In the genomic region with DNA sequence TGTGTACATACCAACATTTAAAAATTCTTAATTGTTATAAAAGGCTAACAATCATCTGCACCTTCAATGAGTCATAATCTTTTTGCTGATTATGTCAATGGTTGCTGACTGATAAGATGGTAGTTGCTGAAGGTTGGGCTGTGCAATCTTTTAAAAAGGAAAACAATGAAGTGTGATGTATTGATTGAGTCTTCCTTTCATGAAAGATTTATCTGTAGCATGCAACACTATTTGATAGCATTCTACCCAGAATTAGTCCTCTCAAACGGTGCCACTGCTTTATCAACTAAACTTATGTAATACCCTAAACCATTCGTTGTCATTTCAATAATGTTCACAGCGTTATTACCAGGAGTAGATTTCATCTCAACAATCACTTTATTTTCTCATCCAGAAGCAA, we compare ENCODE assay signal across 9 cellular contexts.
"Had no signal": no experiment of that assay in that cellular context is flagged by ENCODE, and none has a peak within 500 bp of the region (broad histone marks: within the 10 kb centered on the region; RNA-seq: fewer than 3 reads in every experiment).

No MANE protein-coding gene starts in this region.

- FAIRE-seq: HepG2 had no signal

- DNase-seq: GM23248, GOT3, H9, HCEC 1CT, HFFc6, KBM-7 had no signal

- H3K27ac ChIP-seq: GM23248, HL-60 had no signal

- H3K4me3 ChIP-seq: GM23248 had no signal

- H3K27ac Mint-ChIP-seq: H9, HFFc6, IgD-negative memory B cell had no signal

- H3K36me3 Mint-ChIP-seq: IgD-negative memory B cell had no signal

- H3K9ac ChIP-seq: GM23248 had no signal

- ATAC-seq: HepG2 had no signal

- H2AFZ ChIP-seq: GM23248 had no signal
